In genomic region chrX:132257116-132257515, GRCh38 we compare ENCODE assay signal across 21 cellular contexts. TPM values are rescaled to one million over a fixed set of nuclear protein-coding genes. Genes with fewer than 3 reads are reported as not detected.
DNase-seq lines count a peak whose midpoint lies in the region; ATAC-seq and TF ChIP-seq lines count a peak whose summit lies in the region.
"Had no signal": no experiment of that assay in that cellular context is flagged by ENCODE, and none has a peak within 500 bp of the region (broad histone marks: within the 10 kb centered on the region; RNA-seq: fewer than 3 reads in every experiment).

No MANE protein-coding gene starts in this region.

- H4K20me1 ChIP-seq in IMR-90 (ENCODE audit: insufficient read depth, low read length) = no peaks in the 10 kb centered on the region
- no peaks in the 10 kb centered on the region for H4K20me1 ChIP-seq in H9 (ENCODE audit: control insufficient read depth, insufficient read depth, insufficient read length)

- no peak overlapping the region for H3K14ac ChIP-seq in IMR-90 (replicated peaks; ENCODE audit: low read depth, low read length)
- H3K14ac ChIP-seq in H9 (ENCODE audit: insufficient read depth, low read length) = no peak overlapping the region

- in situ Hi-C loops in IMR-90 (cut with MboI; ENCODE audit: low sequenced_read_pairs) = no loop called here

- H2AK9ac ChIP-seq in IMR-90 (replicated peaks; ENCODE audit: low read depth, low read length, poor library complexity) = no peak overlapping the region

- H2BK5ac ChIP-seq in IMR-90 (ENCODE audit: low read depth, low read length, poor library complexity, severe bottlenecking) (no peak overlapping the region), H9 (ENCODE audit: insufficient read length, low read length) (no peak overlapping the region)

- H3K9me3 Mint-ChIP-seq in H9 = peaks cover under 1 to 3% of the 10 kb centered on the region in 2 experiments; a peak in 3 of 5 replicates
- H3K9me3 Mint-ChIP-seq in T-helper 2 cell treated with Interferon-gamma antibody and Interleukin-4, amounts not matched to agents 5 μg/mL and 100 μg/mL, for 36 hours = no peaks in the 10 kb centered on the region

- H3K56ac ChIP-seq in IMR-90 (ENCODE audit: extremely low read depth, insufficient read depth, low read length) (no peak overlapping the region), H9 (ENCODE audit: insufficient read length, low read depth, low read length) (no peak overlapping the region)

- no peak overlapping the region for H2BK120ac ChIP-seq in IMR-90 (ENCODE audit: low read depth, low read length)
- no peak overlapping the region for H2BK120ac ChIP-seq in H9 (ENCODE audit: low read depth, low read length, poor library complexity, severe bottlenecking)

- H3K27ac Mint-ChIP-seq in H9 = no peak overlapping the region
- H3K27ac Mint-ChIP-seq in T-helper 2 cell treated with Interferon-gamma antibody and Interleukin-4, amounts not matched to agents 5 μg/mL and 100 μg/mL, for 36 hours = no peak overlapping the region
- H3K27ac Mint-ChIP-seq: CD8-positive, alpha-beta memory T cell had no signal

- BruUV-seq in IMR-90 (replicated peaks; lab: Mats Ljungman, UMichigan) = no TSS peak

- TF ChIP-seq CTCF in AG09309 (IDR thresholded peaks at IDR 0.05; ENCODE audit: control insufficient read depth, insufficient read depth, low read depth, low read length, missing control alignments) (no peak), IMR-90 (conservative IDR thresholded peaks at IDR 0.05; ENCODE audit: low read depth, low read length) (no peak), cardiac fibroblast (IDR thresholded peaks at IDR 0.05; ENCODE audit: low read depth, low read length) (no peak), dorsolateral prefrontal cortex (IDR thresholded peaks at IDR 0.05 in 54 of 56, conservative IDR thresholded peaks at IDR 0.05 in 2 of 56; ENCODE audit: low read depth in 1 of 56, partially characterized antibody in 56 of 56) (no peak), H9 (conservative IDR thresholded peaks at IDR 0.05) (no peak)

- H3K79me1 ChIP-seq in IMR-90 (ENCODE audit: low read depth in 1 of 2, low read length in 2 of 2) = no peaks in the 10 kb centered on the region
- H3K79me1 ChIP-seq in H9 (ENCODE audit: insufficient read depth, low read depth, low read length, poor library complexity, severe bottlenecking) = no peaks in the 10 kb centered on the region

- H3K4me1 Mint-ChIP-seq in H9 = no peaks in the 10 kb centered on the region
- peaks cover 4% of the 10 kb centered on the region for H3K4me1 Mint-ChIP-seq in T-helper 2 cell treated with Interferon-gamma antibody and Interleukin-4, amounts not matched to agents 5 μg/mL and 100 μg/mL, for 36 hours (ENCODE audit: low read depth)

- H3K9me1 ChIP-seq in IMR-90 (ENCODE audit: insufficient read depth, low read length) = no peaks in the 10 kb centered on the region

- H3K9ac ChIP-seq in IMR-90 (ENCODE audit: low read depth, low read length) (no peak overlapping the region), H9 (ENCODE audit: extremely low read depth, insufficient read length, low read length) (no peak overlapping the region)
- H3K9ac ChIP-seq: KMS-11 had no signal

- no peak overlapping the region for H3T11ph ChIP-seq in H9 (ENCODE audit: low read length)

- no peaks in the 10 kb centered on the region for H3K36me3 Mint-ChIP-seq in H9 (ENCODE audit: insufficient read depth in 1 of 3, low read depth in 3 of 3)
- no peaks in the 10 kb centered on the region for H3K36me3 Mint-ChIP-seq in T-helper 2 cell treated with Interferon-gamma antibody and Interleukin-4, amounts not matched to agents 5 μg/mL and 100 μg/mL, for 36 hours (ENCODE audit: low read depth)

- intact Hi-C loops in IMR-90 (cut with micrococcal nuclease) = no loop called here
- intact Hi-C loops in dorsolateral prefrontal cortex (cut with DNase I) = no loop called here

- H3K4me2 ChIP-seq in IMR-90 (ENCODE audit: low read depth, low read length) = no peak overlapping the region
- no peak overlapping the region for H3K4me2 ChIP-seq in H9 (ENCODE audit: insufficient read depth, insufficient read length, low read length)
- H3K4me2 ChIP-seq: KMS-11, PC-9 had no signal

- no peaks in the 10 kb centered on the region for H3K79me2 ChIP-seq in H9 (ENCODE audit: insufficient read depth, low read length)

- no CpG with 5 or more reads among the region's 2 CpGs for WGBS in IMR-90 (ENCODE audit: extremely low coverage in 2 of 2, insufficient read length in 1 of 2), 2 experiments
- WGBS in H9 (ENCODE audit: extremely low coverage, insufficient read length, low lambda C conversion rate) = no CpG with 5 or more reads among the region's 2 CpGs

- H4K5ac ChIP-seq in IMR-90 (ENCODE audit: low read depth, low read length) = no peak overlapping the region
- H4K5ac ChIP-seq in H9 (ENCODE audit: insufficient read length, low read depth, low read length) = no peak overlapping the region

- no peak overlapping the region for H3K4ac ChIP-seq in IMR-90 (ENCODE audit: low read depth, low read length)
- H3K4ac ChIP-seq in H9 (ENCODE audit: low read depth, low read length) = no peak overlapping the region

- peaks cover 4% of the 10 kb centered on the region for H3K27me3 ChIP-seq in IMR-90 (ENCODE audit: control insufficient read depth, insufficient read depth, low read length)
- H3K27me3 ChIP-seq in dorsolateral prefrontal cortex = peaks cover 0 to 61% (median 7%) of the 10 kb centered on the region in 45 donors
- no peaks in the 10 kb centered on the region for H3K27me3 ChIP-seq in H9 (ENCODE audit: insufficient read depth, low read length)

- H3K4me3 Mint-ChIP-seq in H9 = no peak overlapping the region
- H3K4me3 Mint-ChIP-seq in T-helper 2 cell treated with Interferon-gamma antibody and Interleukin-4, amounts not matched to agents 5 μg/mL and 100 μg/mL, for 36 hours = no peak overlapping the region
- H3K4me3 Mint-ChIP-seq: CD8-positive, alpha-beta memory T cell had no signal

- H3K23me2 ChIP-seq in H9 (ENCODE audit: insufficient read length, low read depth, low read length, poor library complexity, severe bottlenecking) = no peaks in the 10 kb centered on the region

- H2BK15ac ChIP-seq in IMR-90 (ENCODE audit: low read depth, low read length) = no peak overlapping the region
- H2BK15ac ChIP-seq in H9 (ENCODE audit: low read depth, low read length) = no peak overlapping the region

- no peak overlapping the region for H2BK12ac ChIP-seq in H9 (ENCODE audit: insufficient read length, low read depth, low read length)

- dilution Hi-C loops in IMR-90 (cut with HindIII; ENCODE audit: low sequenced_read_pairs, unreplicated experiment) = no loop called here

- no peak overlapping the region for H2AFZ ChIP-seq in IMR-90 (replicated peaks; ENCODE audit: low read length, poor library complexity)
- no peak overlapping the region for H2AFZ ChIP-seq in H9 (ENCODE audit: low read length)
- H2AFZ ChIP-seq: PC-9 had no signal

- CTCF ChIA-PET in IMR-90 (lab: Yijun Ruan, JAX) = no interaction called here

- H2AK5ac ChIP-seq in IMR-90 (ENCODE audit: low read depth, low read length) (no peak overlapping the region), H9 (ENCODE audit: insufficient read length, low read length) (no peak overlapping the region)

- H3K23ac ChIP-seq in IMR-90 (ENCODE audit: low read depth, low read length) = no peak overlapping the region
- no peak overlapping the region for H3K23ac ChIP-seq in H9 (ENCODE audit: insufficient read length, low read depth, low read length)

- no peaks in the 10 kb centered on the region for H3K4me1 ChIP-seq in IMR-90 (ENCODE audit: control insufficient read depth, insufficient read depth, low read length)
- H3K4me1 ChIP-seq in H9 (ENCODE audit: insufficient read depth, low read length) = no peaks in the 10 kb centered on the region

- peak; percentile 49 for ATAC-seq in IMR-90 (ENCODE audit: low read depth)
- ATAC-seq in left lobe of liver = no peak
- ATAC-seq: SK-N-SH treated with all-trans-retinoic acid at 6 μM for 48 hours had no signal

- no peaks in the 10 kb centered on the region for H3K27me3 Mint-ChIP-seq in H9 (ENCODE audit: low read depth)
- no peaks in the 10 kb centered on the region for H3K27me3 Mint-ChIP-seq in T-helper 2 cell treated with Interferon-gamma antibody and Interleukin-4, amounts not matched to agents 5 μg/mL and 100 μg/mL, for 36 hours (ENCODE audit: low read depth)

- H3K27ac ChIP-seq in IMR-90 (ENCODE audit: insufficient read depth, low read length) (no peak overlapping the region), dorsolateral prefrontal cortex (no peak overlapping the region), H9 (ENCODE audit: insufficient read length, low read depth, low read length) (no peak overlapping the region)
- H3K27ac ChIP-seq: KMS-11, PC-9, RWPE1 had no signal

- TF ChIP-seq RAD21 in IMR-90 (IDR thresholded peaks at IDR 0.05; ENCODE audit: low read length) = no peak

- peak; percentile 7 for DNase-seq in AG09309 (ENCODE audit: low read depth)
- DNase-seq in IMR-90 = peak; percentile 58
- peak; percentile 2 to 29 for DNase-seq in cardiac fibroblast (ENCODE audit: low read depth in 2 of 2)
- DNase-seq in fibroblast of peridontal ligament (ENCODE audit: extremely low read depth) = peak; percentile 73
- no peak for DNase-seq in dorsolateral prefrontal cortex
- no peak for DNase-seq in H9
- no peak for DNase-seq in left lobe of liver (ENCODE audit: low spot score)
- DNase-seq in T-helper 2 cell treated with Interferon-gamma antibody and Interleukin-4, amounts not matched to agents 5 μg/mL and 100 μg/mL, for 36 hours (ENCODE audit: low spot score) = no peak
- DNase-seq: C1 segment of cervical spinal cord; CD8-positive, alpha-beta memory T cell; DMS53; GOT3; NCI-H1417 treated with DMSO at 0.1 percent for 48 hours; NCI-H187 treated with DMSO at 0.1 percent for 48 hours; NCI-H2227 treated with DMSO at 0.1 percent for 48 hours; NCI-H510A treated with DMSO at 0.1 percent for 48 hours; PC-9; SIG-M5 had no signal

- H3K4me3 ChIP-seq in AG09309 (ENCODE audit: control insufficient read depth, low read depth, low read length) = no peak overlapping the region
- no peak overlapping the region for H3K4me3 ChIP-seq in IMR-90 (ENCODE audit: insufficient read depth, low read depth, low read length)
- no peak overlapping the region for H3K4me3 ChIP-seq in cardiac fibroblast (replicated peaks in 1 of 2; ENCODE audit: low read depth in 2 of 2, low read length in 2 of 2)
- no peak overlapping the region for H3K4me3 ChIP-seq in dorsolateral prefrontal cortex
- H3K4me3 ChIP-seq: PC-9 had no signal

- H3K9me3 ChIP-seq in IMR-90 (ENCODE audit: control insufficient read depth, insufficient read depth, low read length) (no peaks in the 10 kb centered on the region), H9 (ENCODE audit: control insufficient read depth, low read depth, low read length) (no peaks in the 10 kb centered on the region)

- no peaks in the 10 kb centered on the region for H3K36me3 ChIP-seq in IMR-90 (ENCODE audit: control insufficient read depth, insufficient read depth, low read length)

- no peak overlapping the region for H4K8ac ChIP-seq in IMR-90 (ENCODE audit: low read depth in 2 of 2, low read length in 2 of 2)
- no peak overlapping the region for H4K8ac ChIP-seq in H9 (replicated peaks; ENCODE audit: insufficient read length, low read depth, low read length)

- H4K91ac ChIP-seq in IMR-90 (ENCODE audit: insufficient read depth, low read depth, low read length) (no peak overlapping the region), H9 (ENCODE audit: insufficient read length, low read depth, low read length) (no peak overlapping the region)

- POLR2A ChIA-PET in IMR-90 (lab: Charles Lee; ENCODE audit: unreplicated experiment) = no interaction called here

- H3K18ac ChIP-seq in IMR-90 (ENCODE audit: low read depth, low read length) = no peak overlapping the region
- H3K18ac ChIP-seq in H9 (ENCODE audit: insufficient read length, low read depth, low read length) = no peak overlapping the region

- H2BK20ac ChIP-seq in IMR-90 (ENCODE audit: low read depth, low read length) (no peak overlapping the region), H9 (ENCODE audit: low read depth, low read length, poor library complexity, severe bottlenecking) (no peak overlapping the region)

- TF ChIP-seq POLR2A in IMR-90 (IDR thresholded peaks at IDR 0.05; ENCODE audit: low read depth, low read length) = no peak

RNA-seq across cellular contexts. Expression of gene RAP2C, which starts 37.9 kb away (rescaled TPM):
- total RNA-seq in IMR-90 (2012; rRNA removed) = 24.4 and 24.9 TPM in 2 replicates
- 7.0 and 7.6 TPM in 2 replicates for polyA plus RNA-seq in IMR-90 (2012; rRNA removed)
- polyA plus RNA-seq in IMR-90 (2012; cell fraction: cytosol; rRNA removed) = 2.6 and 2.8 TPM in 2 replicates
- polyA plus RNA-seq in IMR-90 (2012; cell fraction: nucleus; rRNA removed; ENCODE audit: low replicate concordance) = 2.8 and 6.4 TPM in 2 replicates
- 10 to 100 TPM in 119 of 120 experiments, 1 to 10 TPM in 1; 9.3 to 23.3 (median 14.0) TPM for total RNA-seq in dorsolateral prefrontal cortex
- 52.7 and 59.0 TPM in 2 replicates for total RNA-seq in H9 (2021)
- total RNA-seq in left lobe of liver = 30.1 TPM

Comparison
In these comparisons a context has a peak if more than half of its experiments do, and no peak if none do; other contexts are left out.
1. DNase-seq: peak in AG09309 (single experiment), IMR-90 (single experiment), cardiac fibroblast (2 of 2) and fibroblast of peridontal ligament (single experiment); none in dorsolateral prefrontal cortex (0 of 10), H9 (single experiment), left lobe of liver (single experiment) and T-helper 2 cell treated with Interferon-gamma antibody and Interleukin-4, amounts not matched to agents 5 μg/mL and 100 μg/mL, for 36 hours (single experiment).